Comparison of ENCODE assay signal across 8 cellular contexts in genomic region chr1:150363426-150364230, GRCh38. TPM values are rescaled to one million over a fixed set of nuclear protein-coding genes. Genes with fewer than 3 reads are reported as not detected.
DNase-seq lines count a peak whose midpoint lies in the region; ATAC-seq and TF ChIP-seq lines count a peak whose summit lies in the region.

RPRD2 (plus strand) TSS chr1:150364147; CDS start chr1:150364715, 568 bp downstream.

- ATAC-seq in HG02678 (IDR thresholded peaks at IDR 0.05; ENCODE audit: unreplicated experiment), result peak; percentile 82
- peak; percentile 95 for ATAC-seq in activated naive CD8-positive, alpha-beta T cell treated with anti-CD3 and anti-CD28 coated beads, Interleukin-2, amount 10 ng/mL, durations not matched to agents 7 days and 5 days (ENCODE audit: low read depth)

- H3K27me3 Mint-ChIP-seq in activated naive CD8-positive, alpha-beta T cell treated with anti-CD3 and anti-CD28 coated beads, Interleukin-2, amount 10 ng/mL, durations not matched to agents 7 days and 5 days, result no peaks in the 10 kb centered on the region
- no peaks in the 10 kb centered on the region for H3K27me3 Mint-ChIP-seq in osteocyte (ENCODE audit: unreplicated experiment)

- H4K20me1 ChIP-seq in SU-DHL-6 (ENCODE audit: low read depth, low read length), result no peaks in the 10 kb centered on the region

- peaks cover 10% of the 10 kb centered on the region for H3K36me3 Mint-ChIP-seq in activated naive CD8-positive, alpha-beta T cell treated with anti-CD3 and anti-CD28 coated beads, Interleukin-2, amount 10 ng/mL, durations not matched to agents 7 days and 5 days
- no peaks in the 10 kb centered on the region for H3K36me3 Mint-ChIP-seq in osteocyte (ENCODE audit: unreplicated experiment)

- H3F3A ChIP-seq in SU-DHL-6 (ENCODE audit: insufficient read depth), result peaks cover 38% of the 10 kb centered on the region

- POLR2A ChIA-PET in activated naive CD8-positive, alpha-beta T cell treated with anti-CD3 and anti-CD28 coated beads, Interleukin-2, amount 10 ng/mL, durations not matched to agents 7 days and 5 days (lab: Charles Lee), result interaction anchor here (0.5 to 2.8 kb wide), 26 partner anchors 8 to 918 kb away, joined by 3 to 11 read pairs (median 4); partner anchors contain the start of genes ANP32E, APH1A, FALEC and GOLPH3L

- H3K4me3 ChIP-seq in GM12864 (ENCODE audit: low read depth, low read length) (peak within 1 kb of the TSS; percentile 71), SU-DHL-6 (ENCODE audit: insufficient read depth, low read length, poor library complexity, severe bottlenecking) (peak within 1 kb of the TSS; percentile 85), thymus (ENCODE audit: low read length) (peak within 1 kb of the TSS; percentile 97)

- H3K36me3 ChIP-seq in SU-DHL-6 (ENCODE audit: low read length) (no peaks in the 10 kb centered on the region), thymus (ENCODE audit: control insufficient read depth, insufficient read depth) (no peaks in the 10 kb centered on the region)

- DNase-seq in GM12864 (ENCODE audit: low read depth), result peak; percentile 99
- DNase-seq in NCI-H128 (lab: John Stamatoyannopoulos, UW; ENCODE audit: unreplicated experiment), result peak; percentile 100
- DNase-seq in activated naive CD8-positive, alpha-beta T cell treated with anti-CD3 and anti-CD28 coated beads, Interleukin-2, amount 10 ng/mL, durations not matched to agents 7 days and 5 days, result peak; percentile 92
- DNase-seq in head of caudate nucleus, result peak; percentile 96 to 100 (median 99)
- peak; percentile 100 for DNase-seq in osteocyte (ENCODE audit: extremely low spot score, unreplicated experiment)

- no peaks in the 10 kb centered on the region for H3K27me3 ChIP-seq in SU-DHL-6 (ENCODE audit: low read length)
- no peaks in the 10 kb centered on the region for H3K27me3 ChIP-seq in thymus (ENCODE audit: control insufficient read depth, insufficient read depth)

- H3K9me3 Mint-ChIP-seq in activated naive CD8-positive, alpha-beta T cell treated with anti-CD3 and anti-CD28 coated beads, Interleukin-2, amount 10 ng/mL, durations not matched to agents 7 days and 5 days, result no peaks in the 10 kb centered on the region
- H3K9me3 Mint-ChIP-seq in osteocyte (ENCODE audit: unreplicated experiment), result no peaks in the 10 kb centered on the region

- 3% methylated on average over 36 of the region's 36 CpGs for WGBS in thymus

- peaks cover 45% of the 10 kb centered on the region for H3K79me2 ChIP-seq in SU-DHL-6 (ENCODE audit: insufficient read depth, low read length)

- peak within 1 kb of the TSS; percentile 100 for H3K4me3 Mint-ChIP-seq in activated naive CD8-positive, alpha-beta T cell treated with anti-CD3 and anti-CD28 coated beads, Interleukin-2, amount 10 ng/mL, durations not matched to agents 7 days and 5 days
- H3K4me3 Mint-ChIP-seq in osteocyte (ENCODE audit: unreplicated experiment), result peak within 1 kb of the TSS; percentile 94

- H3K9me3 ChIP-seq in SU-DHL-6 (ENCODE audit: insufficient read depth, low read length), result no peaks in the 10 kb centered on the region
- H3K9me3 ChIP-seq in thymus (ENCODE audit: control insufficient read depth), result no peaks in the 10 kb centered on the region

- peak within 1 kb of the TSS; percentile 95 for H3K4me2 ChIP-seq in SU-DHL-6 (ENCODE audit: low read depth, low read length, poor library complexity, severe bottlenecking)

- peak within 1 kb of the TSS; percentile 58 for H2AFZ ChIP-seq in SU-DHL-6 (ENCODE audit: low read depth, low read length, severe bottlenecking)

- no peaks in the 10 kb centered on the region for H3K9me2 ChIP-seq in SU-DHL-6 (replicated peaks; ENCODE audit: insufficient read depth, low read length)

- peak within 1 kb of the TSS; percentile 99 for H3K27ac Mint-ChIP-seq in activated naive CD8-positive, alpha-beta T cell treated with anti-CD3 and anti-CD28 coated beads, Interleukin-2, amount 10 ng/mL, durations not matched to agents 7 days and 5 days
- H3K27ac Mint-ChIP-seq in osteocyte (ENCODE audit: unreplicated experiment), result peak within 1 kb of the TSS; percentile 100

- peaks cover 3% of the 10 kb centered on the region for H3K4me1 ChIP-seq in thymus (ENCODE audit: control insufficient read depth, insufficient read depth, low read length)

- peaks cover 24% of the 10 kb centered on the region for H3K4me1 Mint-ChIP-seq in activated naive CD8-positive, alpha-beta T cell treated with anti-CD3 and anti-CD28 coated beads, Interleukin-2, amount 10 ng/mL, durations not matched to agents 7 days and 5 days
- H3K4me1 Mint-ChIP-seq in osteocyte (ENCODE audit: unreplicated experiment), result peaks cover 30% of the 10 kb centered on the region

- intact Hi-C loops in head of caudate nucleus (cut with DNase I), result no loop called here

- peak within 1 kb of the TSS; percentile 87 for H3K9ac ChIP-seq in SU-DHL-6 (ENCODE audit: low read length)

- TF ChIP-seq CTCF in GM12864 (IDR thresholded peaks at IDR 0.05; ENCODE audit: low read depth, low read length, missing control alignments) (no peak), SU-DHL-6 (IDR thresholded peaks at IDR 0.05; ENCODE audit: insufficient read depth, low read length, poor library complexity, severe bottlenecking) (no peak), osteocyte (IDR thresholded peaks at IDR 0.05) (no peak)

- H3K27ac ChIP-seq in SU-DHL-6 (ENCODE audit: low read depth, low read length) (peak within 1 kb of the TSS; percentile 94), thymus (ENCODE audit: low read depth) (peak within 1 kb of the TSS; percentile 99)

RNA-seq across cellular contexts. Expression of gene RPRD2, which starts in this region (rescaled TPM):
- total RNA-seq in activated naive CD8-positive, alpha-beta T cell treated with anti-CD3 and anti-CD28 coated beads, Interleukin-2, amount 10 ng/mL, durations not matched to agents 7 days and 5 days, result 10 to 100 TPM; 42.2 to 42.3 TPM
- 29.9 and 31.7 TPM in 2 replicates for total RNA-seq in osteocyte
- polyA plus RNA-seq in thymus, result 7.1 TPM

Comparison
In these comparisons a context has a peak if more than half of its experiments do, and no peak if none do; other contexts are left out.
1. Peak in every context shown above with its lines: DNase-seq, ATAC-seq, H3K4me3 ChIP-seq and H3K27ac ChIP-seq.